ENCODE assay signal across 14 cellular contexts in the genomic region with DNA sequence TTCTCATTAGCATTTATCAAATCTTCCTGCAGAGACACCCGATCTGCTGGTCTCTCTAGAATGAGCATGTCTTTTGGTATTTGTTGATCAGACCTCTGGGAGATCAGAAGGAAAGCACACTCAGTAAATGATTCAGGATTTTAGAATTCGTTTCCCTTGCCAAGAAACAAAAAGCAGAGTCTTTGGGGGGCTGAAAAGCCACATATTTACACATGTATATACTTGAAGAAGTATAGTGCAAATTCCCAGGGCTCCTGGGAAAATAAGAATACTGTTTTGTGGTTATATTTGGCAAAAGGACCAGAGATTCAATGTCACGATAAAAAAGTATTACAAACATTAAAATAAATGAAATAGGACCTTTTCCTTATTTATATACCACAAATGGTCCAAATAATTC.
DNase-seq lines count a peak whose midpoint lies in the region; ATAC-seq and TF ChIP-seq lines count a peak whose summit lies in the region.
"Had no signal": no experiment of that assay in that cellular context is flagged by ENCODE, and none has a peak within 500 bp of the region (broad histone marks: within the 10 kb centered on the region; RNA-seq: fewer than 3 reads in every experiment).

No MANE protein-coding gene starts in this region.

- H4K20me1 ChIP-seq in MM.1S (ENCODE audit: insufficient read depth, low read length): no peaks in the 10 kb centered on the region

- H3K36me3 Mint-ChIP-seq in chondrocyte (ENCODE audit: low read depth): no peaks in the 10 kb centered on the region

- TF ChIP-seq CTCF in chondrocyte (IDR thresholded peaks at IDR 0.05) (no peak), GM10248 (IDR thresholded peaks at IDR 0.05; ENCODE audit: control extremely low read depth, extremely low read depth, low read depth, missing control alignments) (no peak), MM.1S (IDR thresholded peaks at IDR 0.05; ENCODE audit: low read length) (no peak), omental fat pad (IDR thresholded peaks at IDR 0.05) (no peak)

- no peak for ATAC-seq in omental fat pad (ENCODE audit: low FRiP score)
- ATAC-seq: activated T-helper 17 cell treated with anti-CD3 and anti-CD28 coated beads, Interleukin-2, amount 50 U/mL, for 72 hours; right lobe of liver had no signal

- H3F3A ChIP-seq in MM.1S (ENCODE audit: insufficient read depth, low read length): no peaks in the 10 kb centered on the region

- intact Hi-C loops in posterior cingulate gyrus (cut with DNase I): no loop called here

- CTCF ChIA-PET in GM10248 (lab: Yijun Ruan, JAX): interaction anchor here (1.0 kb wide), 1 partner anchor 10 kb away, joined by 4 read pairs; no protein-coding TSS in a partner anchor

- H3K4me2 ChIP-seq in MM.1S (ENCODE audit: low read depth, low read length): no peak overlapping the region

- H3K36me3 ChIP-seq in mesodermal cell (ENCODE audit: control insufficient read depth, insufficient read depth, low read length) (no peaks in the 10 kb centered on the region), MM.1S (replicated peaks; ENCODE audit: insufficient read depth, low read length) (no peaks in the 10 kb centered on the region)
- H3K36me3 ChIP-seq: right lobe of liver, upper lobe of left lung had no signal

- H3K4me1 ChIP-seq in mesodermal cell (ENCODE audit: control insufficient read depth, insufficient read depth, low read length, poor library complexity, severe bottlenecking) (peaks cover 14% of the 10 kb centered on the region), MM.1S (ENCODE audit: low read length) (no peaks in the 10 kb centered on the region)
- H3K4me1 ChIP-seq: upper lobe of left lung had no signal

- peak overlapping the region; percentile 63 for H3K27ac ChIP-seq in mesodermal cell (ENCODE audit: low read depth, low read length, severe bottlenecking)
- no peak overlapping the region for H3K27ac ChIP-seq in MM.1S (ENCODE audit: low read length)
- H3K27ac ChIP-seq: right lobe of liver, upper lobe of left lung had no signal

- H3K4me1 Mint-ChIP-seq in chondrocyte (ENCODE audit: low read depth): peaks cover 69% of the 10 kb centered on the region
- H3K4me1 Mint-ChIP-seq: activated T-helper 17 cell treated with anti-CD3 and anti-CD28 coated beads, Interleukin-2, amount 50 U/mL, for 72 hours had no signal

- no peaks in the 10 kb centered on the region for H3K9me3 Mint-ChIP-seq in chondrocyte (ENCODE audit: low read depth)

- H3K4me3 Mint-ChIP-seq in chondrocyte (ENCODE audit: unreplicated experiment): no peak overlapping the region
- H3K4me3 Mint-ChIP-seq: activated T-helper 17 cell treated with anti-CD3 and anti-CD28 coated beads, Interleukin-2, amount 50 U/mL, for 72 hours had no signal

- H3K9me2 ChIP-seq in MM.1S (replicated peaks; ENCODE audit: insufficient read depth, low read length): no peaks in the 10 kb centered on the region

- H3K27me3 ChIP-seq in MM.1S (replicated peaks; ENCODE audit: insufficient read depth, low read length): no peaks in the 10 kb centered on the region
- H3K27me3 ChIP-seq: right lobe of liver, upper lobe of left lung had no signal

- DNase-seq in AG08395 (ENCODE audit: low spot score): peak; percentile 86
- peak; percentile 82 for DNase-seq in HS-27A (ENCODE audit: low read depth)
- DNase-seq in chondrocyte (ENCODE audit: low spot score): no peak
- no peak for DNase-seq in GM10248 (ENCODE audit: extremely low spot score)
- DNase-seq in posterior cingulate gyrus: no peak
- no peak for DNase-seq in MM.1S
- DNase-seq in omental fat pad (ENCODE audit: low spot score): no peak
- DNase-seq: COR-L47, cortex of kidney, NCI-H774, right lobe of liver, upper lobe of left lung had no signal

- H2AFZ ChIP-seq in MM.1S (ENCODE audit: low read length): no peak overlapping the region

- no peaks in the 10 kb centered on the region for H3K27me3 Mint-ChIP-seq in chondrocyte (ENCODE audit: low read depth)
- H3K27me3 Mint-ChIP-seq: activated T-helper 17 cell treated with anti-CD3 and anti-CD28 coated beads, Interleukin-2, amount 50 U/mL, for 72 hours had no signal

- POLR2A ChIA-PET in GM10248 (lab: Yijun Ruan, JAX): no interaction called here

- H3K79me2 ChIP-seq in MM.1S (ENCODE audit: low read length): no peaks in the 10 kb centered on the region

- H3K4me3 ChIP-seq in mesodermal cell (ENCODE audit: extremely low read depth, insufficient read depth, low read length, poor library complexity, severe bottlenecking): no peak overlapping the region
- H3K4me3 ChIP-seq in MM.1S (ENCODE audit: low read length): no peak overlapping the region
- H3K4me3 ChIP-seq: right lobe of liver, upper lobe of left lung had no signal

- no peak overlapping the region for H3K9ac ChIP-seq in MM.1S (ENCODE audit: low read length)

- peak overlapping the region; percentile 54 for H3K27ac Mint-ChIP-seq in chondrocyte (ENCODE audit: unreplicated experiment)
- H3K27ac Mint-ChIP-seq: activated T-helper 17 cell treated with anti-CD3 and anti-CD28 coated beads, Interleukin-2, amount 50 U/mL, for 72 hours had no signal

- no CpG with 5 or more reads among the region's 3 CpGs for WGBS in mesodermal cell (ENCODE audit: insufficient coverage in 2 of 2), 2 experiments

- H3K9me3 ChIP-seq in mesodermal cell (ENCODE audit: control insufficient read depth, low read length): no peaks in the 10 kb centered on the region
- H3K9me3 ChIP-seq in MM.1S (replicated peaks; ENCODE audit: insufficient read depth, low read length): no peaks in the 10 kb centered on the region
- H3K9me3 ChIP-seq: right lobe of liver, upper lobe of left lung had no signal

Comparison
In these comparisons a context has a peak if more than half of its experiments do, and no peak if none do; other contexts are left out.
1. DNase-seq: peak in AG08395 (single experiment) and HS-27A (single experiment); none in chondrocyte (single experiment), GM10248 (single experiment), posterior cingulate gyrus (0 of 10), MM.1S (single experiment) and omental fat pad (single experiment).